In genomic region chr17:49459401-49459984, GRCh38 we compare ENCODE assay signal across 1 cellular context.
TF ChIP-seq lines count a peak whose summit lies in the region.

No MANE protein-coding gene starts in this region.

TF ChIP-seq in H1, 55 proteins besides CTCF, POLR2A, EP300 and RAD21 (continued from another document):
- TF ChIP-seq CREB1 (IDR thresholded peaks at IDR 0.05) (no peak), POLR2AphosphoS5 (IDR thresholded peaks at IDR 0.05; ENCODE audit: low read depth, low read length) (no peak), SP2 (IDR thresholded peaks at IDR 0.05; ENCODE audit: low read length) (no peak), CHD2 (IDR thresholded peaks at IDR 0.05; ENCODE audit: low read length) (no peak), ATF2 (IDR thresholded peaks at IDR 0.05; ENCODE audit: low read length) (no peak), ASH2L (IDR thresholded peaks at IDR 0.05; ENCODE audit: low read length) (no peak), SIRT6 (IDR thresholded peaks at IDR 0.05; ENCODE audit: low read length) (no peak), NRF1 (IDR thresholded peaks at IDR 0.05; ENCODE audit: low read depth, low read length) (no peak)
